8 cellular contexts compared by ENCODE assay signal in the genomic region with DNA sequence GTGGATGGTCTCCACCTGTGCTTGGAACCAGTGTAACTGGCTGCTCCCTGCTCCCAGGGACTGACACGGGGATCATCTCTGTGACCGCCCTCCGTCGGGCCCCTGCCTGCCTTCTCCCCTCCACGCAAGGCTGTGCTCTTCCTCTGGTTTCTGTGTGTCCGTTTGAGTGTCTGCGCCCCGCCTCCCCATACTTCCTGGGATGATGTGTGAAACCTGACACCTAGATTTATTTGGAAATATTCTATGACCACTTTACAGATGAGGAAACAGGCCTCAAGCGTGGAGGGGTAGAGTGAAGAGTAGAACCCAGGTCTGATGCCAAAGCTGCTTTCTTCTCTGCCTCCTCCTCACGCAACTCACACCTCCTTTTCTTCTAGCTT. TPM values are rescaled to one million over a fixed set of nuclear protein-coding genes. Genes with fewer than 3 reads are reported as not detected.
DNase-seq lines count a peak whose midpoint lies in the region; ATAC-seq, FAIRE-seq and TF ChIP-seq lines count a peak whose summit lies in the region.
"Had no signal": no experiment of that assay in that cellular context is flagged by ENCODE, and none has a peak within 500 bp of the region (broad histone marks: within the 10 kb centered on the region; RNA-seq: fewer than 3 reads in every experiment).

No MANE protein-coding gene starts in this region.

- H2BK15ac ChIP-seq in IMR-90 (ENCODE audit: low read depth, low read length): peak overlapping the region; percentile 43; the same call in 2 of the 3 replicates

- 68% methylated on average over 3 of the region's 10 CpGs; no CpG with 5 or more reads in 1 of the 2 experiments for WGBS in IMR-90 (ENCODE audit: extremely low coverage in 2 of 2, insufficient read length in 1 of 2), 2 experiments

- peak overlapping the region; percentile 95 for H2AK5ac ChIP-seq in IMR-90 (ENCODE audit: low read depth, low read length)

- intact Hi-C loops in IMR-90 (cut with micrococcal nuclease): no loop called here
- intact Hi-C loops in kidney (cut with DNase I): no loop called here

- BruUV-seq in IMR-90 (replicated peaks; lab: Mats Ljungman, UMichigan): no TSS peak

- H3K4me1 Mint-ChIP-seq in astrocyte (ENCODE audit: low read depth, unreplicated experiment): peaks cover 43% of the 10 kb centered on the region

- H3K18ac ChIP-seq in IMR-90 (ENCODE audit: low read depth, low read length): peak overlapping the region; percentile 71

- H3K14ac ChIP-seq in IMR-90 (replicated peaks; ENCODE audit: low read depth, low read length): peak overlapping the region; percentile 30; the same call in 1 of the 2 replicates

- H4K91ac ChIP-seq in IMR-90 (ENCODE audit: insufficient read depth, low read depth, low read length): peak overlapping the region; percentile 84

- DNase-seq in IMR-90 (no peak), astrocyte (ENCODE audit: low read depth) (no peak), kidney (no peak), substantia nigra (lab: John Stamatoyannopoulos, UW) (no peak), SK-N-DZ (ENCODE audit: low spot score) (no peak), kidney glomerular epithelial cell (lab: John Stamatoyannopoulos, UW) (no peak)
- DNase-seq in activated CD8-positive, alpha-beta memory T cell treated with anti-CD3 and anti-CD28 coated beads, Interleukin-2, amount 50 U/mL, for 4 hours: no peak

- H3K27ac Mint-ChIP-seq in astrocyte (ENCODE audit: unreplicated experiment): peak overlapping the region; percentile 75

- H3K9me1 ChIP-seq in IMR-90 (ENCODE audit: insufficient read depth, low read length): peaks cover 16% of the 10 kb centered on the region

- H3K4me3 ChIP-seq in IMR-90 (ENCODE audit: insufficient read depth, low read depth, low read length) (no peak overlapping the region), astrocyte (ENCODE audit: insufficient read depth, low read depth, low read length) (no peak overlapping the region), kidney (ENCODE audit: low read length in 2 of 2) (no peak overlapping the region)

- no peak for ATAC-seq in IMR-90 (ENCODE audit: low read depth)
- ATAC-seq: activated CD4-positive, CD25-positive, alpha-beta regulatory T cell treated with anti-CD3 and anti-CD28 coated beads, Interleukin-2, amount 50 U/mL, for 24 hours had no signal

- no peak for TF ChIP-seq CTCF in IMR-90 (conservative IDR thresholded peaks at IDR 0.05; ENCODE audit: low read depth, low read length)
- no peak for TF ChIP-seq CTCF in astrocyte (IDR thresholded peaks at IDR 0.05; ENCODE audit: insufficient read depth, low read depth, low read length)
- TF ChIP-seq CTCF in kidney (IDR thresholded peaks at IDR 0.05; ENCODE audit: borderline replicate concordance, extremely low read depth, insufficient read depth): no peak

- POLR2A ChIA-PET in IMR-90 (lab: Charles Lee; ENCODE audit: unreplicated experiment): no interaction called here

- peak overlapping the region; percentile 71 for H4K5ac ChIP-seq in IMR-90 (ENCODE audit: low read depth, low read length)

- no peaks in the 10 kb centered on the region for H3K9me3 Mint-ChIP-seq in astrocyte (ENCODE audit: unreplicated experiment)

- peak overlapping the region; percentile 47 for H2AK9ac ChIP-seq in IMR-90 (replicated peaks; ENCODE audit: low read depth, low read length, poor library complexity)

- peaks cover 9% of the 10 kb centered on the region for H3K27me3 Mint-ChIP-seq in astrocyte (ENCODE audit: low read depth, unreplicated experiment)

- no peaks in the 10 kb centered on the region for H3K27me3 ChIP-seq in IMR-90 (ENCODE audit: control insufficient read depth, insufficient read depth, low read length)
- H3K27me3 ChIP-seq in astrocyte (ENCODE audit: insufficient read depth, low read length): no peaks in the 10 kb centered on the region

- peak overlapping the region; percentile 21 for H3K4me3 Mint-ChIP-seq in astrocyte (ENCODE audit: unreplicated experiment)

- H4K8ac ChIP-seq in IMR-90 (ENCODE audit: low read depth in 2 of 2, low read length in 2 of 2): peak overlapping the region; percentile 18 to 64; a peak in 3 of 4 replicates

- H3K36me3 Mint-ChIP-seq in astrocyte (ENCODE audit: low read depth, unreplicated experiment): no peaks in the 10 kb centered on the region

- no peak overlapping the region for H3K56ac ChIP-seq in IMR-90 (ENCODE audit: extremely low read depth, insufficient read depth, low read length)

- H3K79me2 ChIP-seq in astrocyte (ENCODE audit: insufficient read depth, low read length): no peaks in the 10 kb centered on the region

- H3K23ac ChIP-seq in IMR-90 (ENCODE audit: low read depth, low read length): peak overlapping the region; percentile 4; the same call in 1 of the 2 replicates

- dilution Hi-C loops in IMR-90 (cut with HindIII; ENCODE audit: low sequenced_read_pairs, unreplicated experiment): no loop called here

- H3K4me1 ChIP-seq in IMR-90 (ENCODE audit: control insufficient read depth, insufficient read depth, low read length): peaks cover 41% of the 10 kb centered on the region
- peaks cover 58% of the 10 kb centered on the region for H3K4me1 ChIP-seq in astrocyte (ENCODE audit: insufficient read depth, low read length)
- H3K4me1 ChIP-seq in kidney (ENCODE audit: control insufficient read depth in 1 of 2, insufficient read depth in 1 of 2, low read depth in 1 of 2, low read length in 2 of 2): peaks cover 0 to 9% of the 10 kb centered on the region in 2 donors

- CTCF ChIA-PET in IMR-90 (lab: Yijun Ruan, JAX): interaction anchor here (1.6 kb wide), 1 partner anchor 19 kb away, joined by 4 read pairs; no protein-coding TSS in a partner anchor

- peak overlapping the region; percentile 36 for H2AFZ ChIP-seq in IMR-90 (replicated peaks; ENCODE audit: low read length, poor library complexity)
- H2AFZ ChIP-seq in astrocyte (ENCODE audit: low read depth, low read length): no peak overlapping the region

- H2BK20ac ChIP-seq in IMR-90 (ENCODE audit: low read depth, low read length): peak overlapping the region; percentile 70; the same call in 1 of the 2 replicates

- peak overlapping the region; percentile 95 for H3K4ac ChIP-seq in IMR-90 (ENCODE audit: low read depth, low read length)

- TF ChIP-seq RAD21 in IMR-90 (IDR thresholded peaks at IDR 0.05; ENCODE audit: low read length): no peak

- peak overlapping the region; percentile 85 for H2BK5ac ChIP-seq in IMR-90 (ENCODE audit: low read depth, low read length, poor library complexity, severe bottlenecking)

- peaks cover 0 to 9% of the 10 kb centered on the region in 2 experiments; a peak in 2 of 4 replicates for H3K79me1 ChIP-seq in IMR-90 (ENCODE audit: low read depth in 1 of 2, low read length in 2 of 2)

- H3K27ac ChIP-seq in IMR-90 (ENCODE audit: insufficient read depth, low read length) (peak overlapping the region; percentile 84), astrocyte (ENCODE audit: low read depth, low read length) (peak overlapping the region; percentile 90), kidney (ENCODE audit: low read depth in 2 of 2, low read length in 2 of 2) (peak overlapping the region; percentile 43 to 63), substantia nigra (ENCODE audit: low read depth, low read length, poor library complexity, severe bottlenecking) (peak overlapping the region; percentile 98)

- peak overlapping the region; percentile 15 for H3K9ac ChIP-seq in IMR-90 (ENCODE audit: low read depth, low read length)
- peak overlapping the region; percentile 79 for H3K9ac ChIP-seq in astrocyte (ENCODE audit: low read length)
- H3K9ac ChIP-seq in kidney (ENCODE audit: low read length in 2 of 2): no peak overlapping the region

- H3K9me3 ChIP-seq in IMR-90 (ENCODE audit: control insufficient read depth, insufficient read depth, low read length) (no peaks in the 10 kb centered on the region), astrocyte (ENCODE audit: insufficient read depth, low read depth, low read length) (no peaks in the 10 kb centered on the region), kidney (ENCODE audit: control insufficient read depth in 1 of 2, low read length in 2 of 2) (no peaks in the 10 kb centered on the region)

- H3K4me2 ChIP-seq in IMR-90 (ENCODE audit: low read depth, low read length) (no peak overlapping the region), astrocyte (ENCODE audit: low read length) (peak overlapping the region; percentile 75)

- H2BK120ac ChIP-seq in IMR-90 (ENCODE audit: low read depth, low read length): peak overlapping the region; percentile 91; the same call in 1 of the 2 replicates

- no peak for TF ChIP-seq POLR2A in IMR-90 (IDR thresholded peaks at IDR 0.05; ENCODE audit: low read depth, low read length)

- in situ Hi-C loops in IMR-90 (cut with MboI; ENCODE audit: low sequenced_read_pairs): no loop called here

- no peak for FAIRE-seq in astrocyte (lab: Jason Lieb, UNC)
- FAIRE-seq in kidney (lab: Jason Lieb, UNC): no peak

- H3K36me3 ChIP-seq in IMR-90 (ENCODE audit: control insufficient read depth, insufficient read depth, low read length) (peaks cover 9% of the 10 kb centered on the region; the same call in 1 of the 2 replicates), astrocyte (ENCODE audit: insufficient read depth, low read length) (no peaks in the 10 kb centered on the region), kidney (ENCODE audit: control insufficient read depth in 1 of 2, insufficient read depth in 2 of 2, low read length in 2 of 2) (peaks cover 2 to 9% of the 10 kb centered on the region in 2 donors)

- H4K20me1 ChIP-seq in IMR-90 (ENCODE audit: insufficient read depth, low read length) (no peaks in the 10 kb centered on the region), astrocyte (ENCODE audit: insufficient read depth, low read length) (no peaks in the 10 kb centered on the region)

RNA-seq across cellular contexts. Expression of a gene that starts 24.3 kb away (rescaled TPM):
- total RNA-seq in IMR-90 (2012; rRNA removed) (3.6 and 4.5 TPM in 2 replicates), astrocyte (7.9 and 8.0 TPM in 2 replicates), kidney (26.2 TPM)
- polyA plus RNA-seq in IMR-90 (2012; rRNA removed) (13.5 and 14.4 TPM in 2 replicates), kidney (ENCODE audit: insufficient read depth, low read depth, low replicate concordance) (14.4 TPM)
- 9.9 and 15.1 TPM in 2 replicates for polyA plus RNA-seq in IMR-90 (2012; cell fraction: cytosol; rRNA removed)
- 19.7 and 24.6 TPM in 2 replicates for polyA plus RNA-seq in IMR-90 (2012; cell fraction: nucleus; rRNA removed; ENCODE audit: low replicate concordance)
- polyA plus RNA-seq in SK-N-DZ (2014; cell fraction: cytosol; rRNA removed): 0.20 and 0.23 TPM in 2 replicates
- polyA plus RNA-seq in SK-N-DZ (2014; cell fraction: nucleus; rRNA removed): 0.06 and 0.21 TPM in 2 replicates

RNA-seq across cellular contexts. Expression of a gene that starts 48.9 kb away (rescaled TPM):
- total RNA-seq in IMR-90 (2012; rRNA removed): 2.5 and 3.2 TPM in 2 replicates
- polyA plus RNA-seq in IMR-90 (2012; rRNA removed): 9.6 and 11.3 TPM in 2 replicates
- 9.4 and 14.0 TPM in 2 replicates for polyA plus RNA-seq in IMR-90 (2012; cell fraction: cytosol; rRNA removed)
- 9.7 and 11.2 TPM in 2 replicates for polyA plus RNA-seq in IMR-90 (2012; cell fraction: nucleus; rRNA removed; ENCODE audit: low replicate concordance)
- 0.86 and 1.6 TPM in 2 replicates for total RNA-seq in astrocyte
- 31.7 TPM for total RNA-seq in kidney
- 65.5 TPM for polyA plus RNA-seq in kidney (ENCODE audit: insufficient read depth, low read depth, low replicate concordance)
- polyA plus RNA-seq in SK-N-DZ (2014; cell fraction: cytosol; rRNA removed): 0.97 and 3.1 TPM in 2 replicates
- polyA plus RNA-seq in SK-N-DZ (2014; cell fraction: nucleus; rRNA removed): 2.0 and 5.1 TPM in 2 replicates

Comparison
In these comparisons a context has a peak if more than half of its experiments do, and no peak if none do; other contexts are left out.
1. H3K9ac ChIP-seq: peak in IMR-90 (single experiment) and astrocyte (single experiment); none in kidney (0 of 2).
2. Peak in every context shown above with its lines, with median percentiles within 50 percentile points of each other: H3K27ac ChIP-seq.